ENCODE assay signal across 8 cellular contexts in genomic region chr14:95519699-95520098, GRCh38. TPM values are rescaled to one million over a fixed set of nuclear protein-coding genes. Genes with fewer than 3 reads are reported as not detected.
DNase-seq lines count a peak whose midpoint lies in the region; ATAC-seq lines count a peak whose summit lies in the region.

No MANE protein-coding gene starts in this region.

- peaks cover 23% of the 10 kb centered on the region for H3K36me3 Mint-ChIP-seq in activated T-helper 17 cell treated with anti-CD3 and anti-CD28 coated beads, Interleukin-2, amount 50 U/mL, for 72 hours (ENCODE audit: low read depth)

- no peaks in the 10 kb centered on the region for H3K27me3 Mint-ChIP-seq in activated T-helper 17 cell treated with anti-CD3 and anti-CD28 coated beads, Interleukin-2, amount 50 U/mL, for 72 hours

- peak overlapping the region; percentile 76 for H3K4me3 Mint-ChIP-seq in activated T-helper 17 cell treated with anti-CD3 and anti-CD28 coated beads, Interleukin-2, amount 50 U/mL, for 72 hours

- no peaks in the 10 kb centered on the region for H3K9me3 Mint-ChIP-seq in activated T-helper 17 cell treated with anti-CD3 and anti-CD28 coated beads, Interleukin-2, amount 50 U/mL, for 72 hours

- peak overlapping the region; percentile 36; the same call in 1 of the 2 replicates for H3K4me3 ChIP-seq in GM08714 (ENCODE audit: low read length)

- peak; percentile 31 for ATAC-seq in activated T-helper 17 cell treated with anti-CD3 and anti-CD28 coated beads, Interleukin-2, amount 50 U/mL, for 72 hours (replicated peaks)
- ATAC-seq in left ventricle myocardium superior = peak; percentile 4

- peak; percentile 87 for DNase-seq in RPMI7951 (ENCODE audit: low read depth)
- DNase-seq in left ventricle myocardium superior = peak; percentile 83
- DNase-seq in stimulated activated CD8-positive, alpha-beta memory T cell treated with anti-CD3 and anti-CD28 coated beads, Interleukin-15, amount 100 ng/mL, for 48 hours (ENCODE audit: low read depth in 2 of 2) = peak; percentile 59 to 64
- no peak for DNase-seq in NCI-H2196 (lab: John Stamatoyannopoulos, UW; ENCODE audit: unreplicated experiment)
- DNase-seq in HK-2 (ENCODE audit: unreplicated experiment) = no peak
- DNase-seq in Ammon's horn (ENCODE audit: low spot score) = no peak

- H3K27ac Mint-ChIP-seq in activated T-helper 17 cell treated with anti-CD3 and anti-CD28 coated beads, Interleukin-2, amount 50 U/mL, for 72 hours = peak overlapping the region; percentile 92

- peaks cover 54% of the 10 kb centered on the region for H3K4me1 Mint-ChIP-seq in activated T-helper 17 cell treated with anti-CD3 and anti-CD28 coated beads, Interleukin-2, amount 50 U/mL, for 72 hours

- intact Hi-C loops in left ventricle myocardium superior (cut with micrococcal nuclease) = no loop called here

RNA-seq across cellular contexts. Expression of gene SYNE3, which starts 3.2 kb away (rescaled TPM):
- 6.0 and 6.2 TPM in 2 replicates for total RNA-seq in RPMI7951 (2014; rRNA removed; shearing (Covaris generic))
- total RNA-seq in activated T-helper 17 cell treated with anti-CD3 and anti-CD28 coated beads, Interleukin-2, amount 50 U/mL, for 72 hours = 10 to 100 TPM; 78.9 to 79.1 TPM
- total RNA-seq in left ventricle myocardium superior = 12.2 TPM

RNA-seq across cellular contexts. Expression of gene GLRX5, which starts 15.2 kb away (rescaled TPM):
- 65.4 and 65.7 TPM in 2 replicates for total RNA-seq in RPMI7951 (2014; rRNA removed; shearing (Covaris generic))
- total RNA-seq in activated T-helper 17 cell treated with anti-CD3 and anti-CD28 coated beads, Interleukin-2, amount 50 U/mL, for 72 hours = 10 to 100 TPM; 21.5 to 61.4 TPM
- total RNA-seq in left ventricle myocardium superior = 94.0 TPM

Comparison
In these comparisons a context has a peak if more than half of its experiments do, and no peak if none do; other contexts are left out.
1. DNase-seq: peak in RPMI7951 (single experiment), left ventricle myocardium superior (single experiment) and stimulated activated CD8-positive, alpha-beta memory T cell treated with anti-CD3 and anti-CD28 coated beads, Interleukin-15, amount 100 ng/mL, for 48 hours (2 of 2); none in NCI-H2196 (single experiment), HK-2 (single experiment) and Ammon's horn (single experiment).